Comparison of ENCODE assay signal across 27 cellular contexts in the genomic region with DNA sequence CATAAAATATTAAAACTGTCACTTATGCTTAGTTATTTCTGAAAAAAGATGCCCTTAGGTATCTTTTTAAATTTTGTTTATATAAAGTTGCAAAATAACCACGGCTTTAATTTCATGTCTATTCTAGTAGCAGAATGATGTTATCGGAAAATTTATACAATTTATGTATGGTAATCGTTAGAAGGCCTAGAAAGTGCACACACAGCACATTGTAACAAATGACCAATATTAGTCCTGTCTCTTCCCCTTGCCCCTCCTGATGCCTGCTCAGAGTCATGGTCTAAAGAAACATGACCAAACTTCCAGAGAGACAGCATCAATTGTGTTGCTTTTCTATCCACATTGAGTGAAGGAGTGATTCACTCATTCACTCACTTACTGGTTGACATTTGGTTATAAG.
"Had no signal": no experiment of that assay in that cellular context is flagged by ENCODE, and none has a peak within 500 bp of the region (broad histone marks: within the 10 kb centered on the region; RNA-seq: fewer than 3 reads in every experiment).

No MANE protein-coding gene starts in this region.

- H2AFZ ChIP-seq: neural progenitor cell had no signal

- H3K4me2 ChIP-seq: neural progenitor cell had no signal

- H3K27ac Mint-ChIP-seq: mesothelial cell of epicardium; nephron progenitor cell; neural progenitor cell; progenitor cell of endocrine pancreas; stimulated activated naive CD8-positive, alpha-beta T cell treated with anti-CD3 and anti-CD28 coated beads, Interleukin-15, Interleukin-2, amounts not matched to agents 100 ng/mL and 50 ng/mL, for 24 hours had no signal

- H3K36me3 ChIP-seq: left ventricle myocardium inferior, neural progenitor cell, neutrophil, ovary, right atrium auricular region, suprapubic skin, thoracic aorta, tibial artery, upper lobe of right lung had no signal

- FAIRE-seq: urothelium cell line had no signal

- H3K4me3 ChIP-seq: left ventricle myocardium inferior, lung, neural progenitor cell, ovary, right atrium auricular region, skin epidermis, suprapubic skin, thoracic aorta, tibial artery, upper lobe of right lung had no signal

- H3K36me3 Mint-ChIP-seq: mesothelial cell of epicardium, natural killer cell had no signal

- H3K9me3 Mint-ChIP-seq: mesothelial cell of epicardium, natural killer cell, nephron progenitor cell had no signal

- H3K9me3 ChIP-seq: left ventricle myocardium inferior, neutrophil, ovary, right atrium auricular region, suprapubic skin, thoracic aorta, tibial artery, upper lobe of right lung had no signal

- H3K27me3 Mint-ChIP-seq: naive B cell, progenitor cell of endocrine pancreas had no signal

- H3K27ac ChIP-seq: left ventricle myocardium inferior, neural progenitor cell, neutrophil, ovary, right atrium auricular region, skin epidermis, suprapubic skin, thoracic aorta, tibial artery, upper lobe of right lung had no signal

- H3K27me3 ChIP-seq: neural progenitor cell, neutrophil, ovary, right atrium auricular region, suprapubic skin, tibial artery, upper lobe of right lung had no signal

- ATAC-seq: natural killer cell, sciatic nerve, upper lobe of right lung had no signal

- H3K9ac ChIP-seq: neural progenitor cell had no signal

- DNase-seq: islet precursor cell; left ventricle myocardium inferior; mesendoderm; naive B cell; natural killer cell; nephron progenitor cell; occipital lobe; ovary; stimulated activated CD4-positive, alpha-beta T cell treated with anti-CD3 and anti-CD28 coated beads, Interleukin-12 subunit alpha, Interleukin-12 subunit beta, amount 100 ng/mL, for 4 hours; stimulated activated CD4-positive, alpha-beta T cell treated with anti-CD3 and anti-CD28 coated beads, Interleukin-15, amount 100 ng/mL, for 24 hours; stimulated activated CD4-positive, alpha-beta T cell treated with anti-CD3 and anti-CD28 coated beads, Interleukin-2, amount 100 ng/mL, for 24 hours; stimulated activated CD4-positive, alpha-beta T cell treated with anti-CD3 and anti-CD28 coated beads, Interleukin-4, amount 100 ng/mL, for 1 hour; tibial artery; trophoblast cell; upper lobe of right lung had no signal

- H3K4me3 Mint-ChIP-seq: mesothelial cell of epicardium; naive B cell; natural killer cell; nephron progenitor cell; neural progenitor cell; stimulated activated naive CD8-positive, alpha-beta T cell treated with anti-CD3 and anti-CD28 coated beads, Interleukin-15, Interleukin-2, amounts not matched to agents 100 ng/mL and 50 ng/mL, for 24 hours had no signal
